Comparison of ENCODE assay signal across 1 cellular context in genomic region chr19:30225615-30226463, GRCh38.
TF ChIP-seq lines count a peak whose summit lies in the region.

No MANE protein-coding gene starts in this region.

TF ChIP-seq in H1, 55 proteins besides CTCF, POLR2A, EP300 and RAD21:
- TF ChIP-seq, protein P1, sequence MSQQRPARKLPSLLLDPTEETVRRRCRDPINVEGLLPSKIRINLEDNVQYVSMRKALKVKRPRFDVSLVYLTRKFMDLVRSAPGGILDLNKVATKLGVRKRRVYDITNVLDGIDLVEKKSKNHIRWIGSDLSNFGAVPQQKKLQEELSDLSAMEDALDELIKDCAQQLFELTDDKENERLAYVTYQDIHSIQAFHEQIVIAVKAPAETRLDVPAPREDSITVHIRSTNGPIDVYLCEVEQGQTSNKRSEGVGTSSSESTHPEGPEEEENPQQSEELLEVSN (IDR thresholded peaks at IDR 0.05): no peak
- TF ChIP-seq NRF1 (IDR thresholded peaks at IDR 0.05; ENCODE audit: low read depth, low read length): no peak
- no peak for TF ChIP-seq TBP (IDR thresholded peaks at IDR 0.05; ENCODE audit: low read depth, low read length)
- no peak for TF ChIP-seq TAF7 (optimal IDR thresholded peaks at IDR 0.05; ENCODE audit: borderline replicate concordance, low read depth, low read length)
- peak; percentile 69; the same call in 1 of the 2 replicates for TF ChIP-seq KDM1A (IDR thresholded peaks at IDR 0.05; ENCODE audit: borderline replicate concordance, low read length)
- no peak for TF ChIP-seq FOSL1 (IDR thresholded peaks at IDR 0.05; ENCODE audit: insufficient read depth, low read depth, low read length)
- no peak for TF ChIP-seq SAP30 (IDR thresholded peaks at IDR 0.05; ENCODE audit: insufficient read depth, insufficient replicate concordance, low read length)
- no peak for TF ChIP-seq HDAC6 (IDR thresholded peaks at IDR 0.05; ENCODE audit: low read depth, low read length)
- TF ChIP-seq YY1 (IDR thresholded peaks at IDR 0.05; ENCODE audit: low read depth, low read length): 0 out of 2 replicates have a peak, but pooled peaks have one; percentile 48
- no peak for TF ChIP-seq PHF8 (conservative IDR thresholded peaks at IDR 0.05; ENCODE audit: low read depth, low read length)
- no peak; the same call in 1 of the 2 replicates for TF ChIP-seq SUZ12 (IDR thresholded peaks at IDR 0.05; ENCODE audit: low read length)
- TF ChIP-seq EGR1 (IDR thresholded peaks at IDR 0.05; ENCODE audit: borderline replicate concordance, low read depth, low read length): no peak
- TF ChIP-seq SP2 (IDR thresholded peaks at IDR 0.05; ENCODE audit: low read length): no peak
- TF ChIP-seq BRCA1 (IDR thresholded peaks at IDR 0.05; ENCODE audit: low read depth, low read length): no peak
- TF ChIP-seq MAX (IDR thresholded peaks at IDR 0.05): no peak
- TF ChIP-seq BCL11A (IDR thresholded peaks at IDR 0.05; ENCODE audit: low read depth in 2 of 2, low read length in 2 of 2): no peak
- TF ChIP-seq BACH1 (IDR thresholded peaks at IDR 0.05; ENCODE audit: low read length): no peak
- no peak for TF ChIP-seq MAFK (IDR thresholded peaks at IDR 0.05; ENCODE audit: low read depth, low read length)
- no peak for TF ChIP-seq TAF1 (IDR thresholded peaks at IDR 0.05; ENCODE audit: low read depth, low read length)
- TF ChIP-seq RBBP5 (IDR thresholded peaks at IDR 0.05; ENCODE audit: borderline replicate concordance, low read depth, low read length): no peak
- TF ChIP-seq CTBP2 (IDR thresholded peaks at IDR 0.05; ENCODE audit: borderline replicate concordance, insufficient read depth, insufficient read length, low read length): no peak
- no peak for TF ChIP-seq CBX5 (IDR thresholded peaks at IDR 0.05; ENCODE audit: low read depth, low read length)
- TF ChIP-seq ASH2L (IDR thresholded peaks at IDR 0.05; ENCODE audit: low read length): no peak
- TF ChIP-seq GABPA (IDR thresholded peaks at IDR 0.05; ENCODE audit: borderline replicate concordance, insufficient read depth, low read length): no peak
- TF ChIP-seq CBX8 (IDR thresholded peaks at IDR 0.05; ENCODE audit: borderline replicate concordance, low read depth, low read length): no peak
- no peak for TF ChIP-seq ATF2 (IDR thresholded peaks at IDR 0.05; ENCODE audit: low read length)
- no peak for TF ChIP-seq TEAD4 (IDR thresholded peaks at IDR 0.05; ENCODE audit: low read depth, low read length)
- TF ChIP-seq SP1 (IDR thresholded peaks at IDR 0.05; ENCODE audit: low read depth, low read length): no peak
- TF ChIP-seq KDM4A (IDR thresholded peaks at IDR 0.05; ENCODE audit: low read depth, low read length, severe bottlenecking): peak; percentile 22
- no peak for TF ChIP-seq SIX5 (IDR thresholded peaks at IDR 0.05; ENCODE audit: low read depth, low read length)
- TF ChIP-seq, protein P2, sequence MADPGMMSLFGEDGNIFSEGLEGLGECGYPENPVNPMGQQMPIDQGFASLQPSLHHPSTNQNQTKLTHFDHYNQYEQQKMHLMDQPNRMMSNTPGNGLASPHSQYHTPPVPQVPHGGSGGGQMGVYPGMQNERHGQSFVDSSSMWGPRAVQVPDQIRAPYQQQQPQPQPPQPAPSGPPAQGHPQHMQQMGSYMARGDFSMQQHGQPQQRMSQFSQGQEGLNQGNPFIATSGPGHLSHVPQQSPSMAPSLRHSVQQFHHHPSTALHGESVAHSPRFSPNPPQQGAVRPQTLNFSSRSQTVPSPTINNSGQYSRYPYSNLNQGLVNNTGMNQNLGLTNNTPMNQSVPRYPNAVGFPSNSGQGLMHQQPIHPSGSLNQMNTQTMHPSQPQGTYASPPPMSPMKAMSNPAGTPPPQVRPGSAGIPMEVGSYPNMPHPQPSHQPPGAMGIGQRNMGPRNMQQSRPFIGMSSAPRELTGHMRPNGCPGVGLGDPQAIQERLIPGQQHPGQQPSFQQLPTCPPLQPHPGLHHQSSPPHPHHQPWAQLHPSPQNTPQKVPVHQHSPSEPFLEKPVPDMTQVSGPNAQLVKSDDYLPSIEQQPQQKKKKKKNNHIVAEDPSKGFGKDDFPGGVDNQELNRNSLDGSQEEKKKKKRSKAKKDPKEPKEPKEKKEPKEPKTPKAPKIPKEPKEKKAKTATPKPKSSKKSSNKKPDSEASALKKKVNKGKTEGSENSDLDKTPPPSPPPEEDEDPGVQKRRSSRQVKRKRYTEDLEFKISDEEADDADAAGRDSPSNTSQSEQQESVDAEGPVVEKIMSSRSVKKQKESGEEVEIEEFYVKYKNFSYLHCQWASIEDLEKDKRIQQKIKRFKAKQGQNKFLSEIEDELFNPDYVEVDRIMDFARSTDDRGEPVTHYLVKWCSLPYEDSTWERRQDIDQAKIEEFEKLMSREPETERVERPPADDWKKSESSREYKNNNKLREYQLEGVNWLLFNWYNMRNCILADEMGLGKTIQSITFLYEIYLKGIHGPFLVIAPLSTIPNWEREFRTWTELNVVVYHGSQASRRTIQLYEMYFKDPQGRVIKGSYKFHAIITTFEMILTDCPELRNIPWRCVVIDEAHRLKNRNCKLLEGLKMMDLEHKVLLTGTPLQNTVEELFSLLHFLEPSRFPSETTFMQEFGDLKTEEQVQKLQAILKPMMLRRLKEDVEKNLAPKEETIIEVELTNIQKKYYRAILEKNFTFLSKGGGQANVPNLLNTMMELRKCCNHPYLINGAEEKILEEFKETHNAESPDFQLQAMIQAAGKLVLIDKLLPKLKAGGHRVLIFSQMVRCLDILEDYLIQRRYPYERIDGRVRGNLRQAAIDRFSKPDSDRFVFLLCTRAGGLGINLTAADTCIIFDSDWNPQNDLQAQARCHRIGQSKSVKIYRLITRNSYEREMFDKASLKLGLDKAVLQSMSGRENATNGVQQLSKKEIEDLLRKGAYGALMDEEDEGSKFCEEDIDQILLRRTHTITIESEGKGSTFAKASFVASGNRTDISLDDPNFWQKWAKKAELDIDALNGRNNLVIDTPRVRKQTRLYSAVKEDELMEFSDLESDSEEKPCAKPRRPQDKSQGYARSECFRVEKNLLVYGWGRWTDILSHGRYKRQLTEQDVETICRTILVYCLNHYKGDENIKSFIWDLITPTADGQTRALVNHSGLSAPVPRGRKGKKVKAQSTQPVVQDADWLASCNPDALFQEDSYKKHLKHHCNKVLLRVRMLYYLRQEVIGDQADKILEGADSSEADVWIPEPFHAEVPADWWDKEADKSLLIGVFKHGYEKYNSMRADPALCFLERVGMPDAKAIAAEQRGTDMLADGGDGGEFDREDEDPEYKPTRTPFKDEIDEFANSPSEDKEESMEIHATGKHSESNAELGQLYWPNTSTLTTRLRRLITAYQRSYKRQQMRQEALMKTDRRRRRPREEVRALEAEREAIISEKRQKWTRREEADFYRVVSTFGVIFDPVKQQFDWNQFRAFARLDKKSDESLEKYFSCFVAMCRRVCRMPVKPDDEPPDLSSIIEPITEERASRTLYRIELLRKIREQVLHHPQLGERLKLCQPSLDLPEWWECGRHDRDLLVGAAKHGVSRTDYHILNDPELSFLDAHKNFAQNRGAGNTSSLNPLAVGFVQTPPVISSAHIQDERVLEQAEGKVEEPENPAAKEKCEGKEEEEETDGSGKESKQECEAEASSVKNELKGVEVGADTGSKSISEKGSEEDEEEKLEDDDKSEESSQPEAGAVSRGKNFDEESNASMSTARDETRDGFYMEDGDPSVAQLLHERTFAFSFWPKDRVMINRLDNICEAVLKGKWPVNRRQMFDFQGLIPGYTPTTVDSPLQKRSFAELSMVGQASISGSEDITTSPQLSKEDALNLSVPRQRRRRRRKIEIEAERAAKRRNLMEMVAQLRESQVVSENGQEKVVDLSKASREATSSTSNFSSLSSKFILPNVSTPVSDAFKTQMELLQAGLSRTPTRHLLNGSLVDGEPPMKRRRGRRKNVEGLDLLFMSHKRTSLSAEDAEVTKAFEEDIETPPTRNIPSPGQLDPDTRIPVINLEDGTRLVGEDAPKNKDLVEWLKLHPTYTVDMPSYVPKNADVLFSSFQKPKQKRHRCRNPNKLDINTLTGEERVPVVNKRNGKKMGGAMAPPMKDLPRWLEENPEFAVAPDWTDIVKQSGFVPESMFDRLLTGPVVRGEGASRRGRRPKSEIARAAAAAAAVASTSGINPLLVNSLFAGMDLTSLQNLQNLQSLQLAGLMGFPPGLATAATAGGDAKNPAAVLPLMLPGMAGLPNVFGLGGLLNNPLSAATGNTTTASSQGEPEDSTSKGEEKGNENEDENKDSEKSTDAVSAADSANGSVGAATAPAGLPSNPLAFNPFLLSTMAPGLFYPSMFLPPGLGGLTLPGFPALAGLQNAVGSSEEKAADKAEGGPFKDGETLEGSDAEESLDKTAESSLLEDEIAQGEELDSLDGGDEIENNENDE (IDR thresholded peaks at IDR 0.05; ENCODE audit: insufficient replicate concordance, low read length): no peak
- no peak for TF ChIP-seq NANOG (IDR thresholded peaks at IDR 0.05; ENCODE audit: insufficient read depth, low read depth, low read length, poor library complexity, severe bottlenecking)
- peak; percentile 2 for TF ChIP-seq EZH2 (IDR thresholded peaks at IDR 0.05; ENCODE audit: low read depth, low read length, severe bottlenecking)
- TF ChIP-seq CEBPB (IDR thresholded peaks at IDR 0.05; ENCODE audit: low read depth, low read length): no peak
